In genomic region chr2:38634684-38635083, GRCh38 we compare ENCODE assay signal across 11 cellular contexts. TPM values are rescaled to one million over a fixed set of nuclear protein-coding genes. Genes with fewer than 3 reads are reported as not detected.
DNase-seq lines count a peak whose midpoint lies in the region; ATAC-seq and TF ChIP-seq lines count a peak whose summit lies in the region.
"Had no signal": no experiment of that assay in that cellular context is flagged by ENCODE, and none has a peak within 500 bp of the region (broad histone marks: within the 10 kb centered on the region; RNA-seq: fewer than 3 reads in every experiment).

No MANE protein-coding gene starts in this region.

- no peaks in the 10 kb centered on the region for H3K36me3 Mint-ChIP-seq in activated T-helper 17 cell treated with anti-CD3 and anti-CD28 coated beads, Interleukin-2, amount 50 U/mL, for 72 hours (ENCODE audit: low read depth)
- peaks cover 5% of the 10 kb centered on the region for H3K36me3 Mint-ChIP-seq in WTC11

- intact Hi-C loops in PC-9 (cut with micrococcal nuclease; ENCODE audit: unreplicated experiment), result no loop called here

- H3K4me1 ChIP-seq in PC-9 (replicated peaks; ENCODE audit: insufficient read depth), result peaks cover 8% of the 10 kb centered on the region

- H3K4me2 ChIP-seq in PC-9, result no peak overlapping the region

- no peak for TF ChIP-seq CTCF in PC-9 (conservative IDR thresholded peaks at IDR 0.05)
- TF ChIP-seq CTCF in WTC11 (IDR thresholded peaks at IDR 0.05), result no peak

- H3K4me3 ChIP-seq in PC-9, result no peak overlapping the region
- H3K4me3 ChIP-seq: lower lobe of right lung had no signal

- H3K27ac ChIP-seq in PC-9, result no peak overlapping the region
- H3K27ac ChIP-seq: lower lobe of right lung had no signal

- H3K4me3 Mint-ChIP-seq in activated T-helper 17 cell treated with anti-CD3 and anti-CD28 coated beads, Interleukin-2, amount 50 U/mL, for 72 hours, result no peak overlapping the region
- no peak overlapping the region for H3K4me3 Mint-ChIP-seq in WTC11
- H3K4me3 Mint-ChIP-seq: endodermal cell had no signal

- H2AFZ ChIP-seq in PC-9, result no peak overlapping the region

- H3K27me3 ChIP-seq in PC-9 (ENCODE audit: insufficient read depth, low read depth), result no peaks in the 10 kb centered on the region

- POLR2A ChIA-PET in PC-9 (lab: Charles Lee; ENCODE audit: unreplicated experiment), result no interaction called here
- POLR2A ChIA-PET in WTC11 (lab: Charles Lee), result interaction anchor here (0.6 kb wide), 1 partner anchor 100 kb away, joined by 6 read pairs; no protein-coding TSS in a partner anchor

- H4K20me1 ChIP-seq in PC-9 (ENCODE audit: insufficient read depth), result no peaks in the 10 kb centered on the region

- no peaks in the 10 kb centered on the region; the same call in 1 of the 2 replicates for H3K9me2 ChIP-seq in PC-9 (ENCODE audit: insufficient read depth)

- no peaks in the 10 kb centered on the region for H3K9me3 Mint-ChIP-seq in activated T-helper 17 cell treated with anti-CD3 and anti-CD28 coated beads, Interleukin-2, amount 50 U/mL, for 72 hours
- H3K9me3 Mint-ChIP-seq in WTC11, result peaks cover 17% of the 10 kb centered on the region

- peaks cover 17% of the 10 kb centered on the region for H3K4me1 Mint-ChIP-seq in activated T-helper 17 cell treated with anti-CD3 and anti-CD28 coated beads, Interleukin-2, amount 50 U/mL, for 72 hours
- H3K4me1 Mint-ChIP-seq in WTC11, result peaks cover 5% of the 10 kb centered on the region
- H3K4me1 Mint-ChIP-seq: endodermal cell had no signal

- H3K27ac Mint-ChIP-seq in activated T-helper 17 cell treated with anti-CD3 and anti-CD28 coated beads, Interleukin-2, amount 50 U/mL, for 72 hours, result no peak overlapping the region
- H3K27ac Mint-ChIP-seq in WTC11, result no peak overlapping the region
- H3K27ac Mint-ChIP-seq: endodermal cell had no signal

- no peaks in the 10 kb centered on the region for H3K27me3 Mint-ChIP-seq in activated T-helper 17 cell treated with anti-CD3 and anti-CD28 coated beads, Interleukin-2, amount 50 U/mL, for 72 hours
- no peaks in the 10 kb centered on the region; the same call in 1 of the 2 replicates for H3K27me3 Mint-ChIP-seq in WTC11 (ENCODE audit: low read depth)

- H3K36me3 ChIP-seq in PC-9 (ENCODE audit: low read depth), result no peaks in the 10 kb centered on the region
- H3K36me3 ChIP-seq: lower lobe of right lung had no signal

- no peaks in the 10 kb centered on the region for H3K79me2 ChIP-seq in PC-9 (ENCODE audit: low read depth)

- H3K9me3 ChIP-seq in PC-9 (ENCODE audit: insufficient read depth, low read depth), result no peaks in the 10 kb centered on the region
- H3K9me3 ChIP-seq: lower lobe of right lung had no signal

- DNase-seq in PC-9, result no peak
- DNase-seq in WTC11 (ENCODE audit: low spot score), result no peak
- DNase-seq in H4 (ENCODE audit: low spot score), result no peak
- no peak for DNase-seq in NCI-H69 (lab: John Stamatoyannopoulos, UW)
- DNase-seq: endodermal cell, lower lobe of right lung, NCI-H2029 had no signal

- H3F3A ChIP-seq in PC-9 (ENCODE audit: insufficient read depth, low read depth), result no peaks in the 10 kb centered on the region

- CTCF ChIA-PET in PC-9 (lab: Charles Lee), result no interaction called here
- CTCF ChIA-PET in WTC11 (lab: Charles Lee), result no interaction called here

- BruUV-seq in PC-9 (replicated peaks; lab: Mats Ljungman, UMichigan), result no TSS peak

- peak; percentile 94 for ATAC-seq in GM18511 (IDR thresholded peaks at IDR 0.05; ENCODE audit: unreplicated experiment)
- peak; percentile 81 for ATAC-seq in GM21717 (IDR thresholded peaks at IDR 0.05; ENCODE audit: unreplicated experiment)
- peak; percentile 77 for ATAC-seq in HG03521 (IDR thresholded peaks at IDR 0.05; ENCODE audit: unreplicated experiment)
- ATAC-seq in activated T-helper 17 cell treated with anti-CD3 and anti-CD28 coated beads, Interleukin-2, amount 50 U/mL, for 72 hours (replicated peaks), result peak; percentile 48
- ATAC-seq in WTC11, result no peak

TF ChIP-seq in WTC11, 78 proteins besides CTCF, POLR2A, EP300 and RAD21:
- TF ChIP-seq, protein P1, sequence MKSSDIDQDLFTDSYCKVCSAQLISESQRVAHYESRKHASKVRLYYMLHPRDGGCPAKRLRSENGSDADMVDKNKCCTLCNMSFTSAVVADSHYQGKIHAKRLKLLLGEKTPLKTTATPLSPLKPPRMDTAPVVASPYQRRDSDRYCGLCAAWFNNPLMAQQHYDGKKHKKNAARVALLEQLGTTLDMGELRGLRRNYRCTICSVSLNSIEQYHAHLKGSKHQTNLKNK (CRISPR knock-in tag; IDR thresholded peaks at IDR 0.05), result no peak
- TF ChIP-seq, protein P2, sequence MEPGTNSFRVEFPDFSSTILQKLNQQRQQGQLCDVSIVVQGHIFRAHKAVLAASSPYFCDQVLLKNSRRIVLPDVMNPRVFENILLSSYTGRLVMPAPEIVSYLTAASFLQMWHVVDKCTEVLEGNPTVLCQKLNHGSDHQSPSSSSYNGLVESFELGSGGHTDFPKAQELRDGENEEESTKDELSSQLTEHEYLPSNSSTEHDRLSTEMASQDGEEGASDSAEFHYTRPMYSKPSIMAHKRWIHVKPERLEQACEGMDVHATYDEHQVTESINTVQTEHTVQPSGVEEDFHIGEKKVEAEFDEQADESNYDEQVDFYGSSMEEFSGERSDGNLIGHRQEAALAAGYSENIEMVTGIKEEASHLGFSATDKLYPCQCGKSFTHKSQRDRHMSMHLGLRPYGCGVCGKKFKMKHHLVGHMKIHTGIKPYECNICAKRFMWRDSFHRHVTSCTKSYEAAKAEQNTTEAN (CRISPR knock-in tag; IDR thresholded peaks at IDR 0.05), result no peak
- TF ChIP-seq ZNF317 (CRISPR knock-in tag; IDR thresholded peaks at IDR 0.05; ENCODE audit: borderline replicate concordance, low read depth), result no peak
- TF ChIP-seq RORB (CRISPR knock-in tag; IDR thresholded peaks at IDR 0.05), result no peak
- no peak for TF ChIP-seq TEAD4 (CRISPR knock-in tag; IDR thresholded peaks at IDR 0.05)
- no peak for TF ChIP-seq FOXJ3 (CRISPR knock-in tag; IDR thresholded peaks at IDR 0.05; ENCODE audit: borderline replicate concordance)
- no peak for TF ChIP-seq NR1H2 (CRISPR knock-in tag; IDR thresholded peaks at IDR 0.05)
- TF ChIP-seq PRRX2 (CRISPR knock-in tag; IDR thresholded peaks at IDR 0.05), result no peak
- no peak for TF ChIP-seq SMAD3 (CRISPR knock-in tag; IDR thresholded peaks at IDR 0.05; ENCODE audit: borderline replicate concordance)
- no peak for TF ChIP-seq HMGXB4 (CRISPR knock-in tag; IDR thresholded peaks at IDR 0.05)

RNA-seq across cellular contexts. Expression of gene GALM, which starts 31.2 kb away (rescaled TPM):
- total RNA-seq in activated T-helper 17 cell treated with anti-CD3 and anti-CD28 coated beads, Interleukin-2, amount 50 U/mL, for 72 hours, result 100 to 1,000 TPM in 1 of 2 donors, 10 to 100 TPM in 1; 85.2 to 123 TPM
- total RNA-seq in PC-9 (2021) (26.3 and 27.7 TPM in 2 replicates), WTC11 (2021) (11.2 to 13.5 TPM (median 12.3 TPM) in 3 replicates)
- total RNA-seq in H4 (2014; rRNA removed; shearing (Covaris generic)), result not detected in 2 replicates

RNA-seq across cellular contexts. Expression of gene HNRNPLL, which starts 32.0 kb away (rescaled TPM):
- 100 to 1,000 TPM in 1 of 2 donors, 10 to 100 TPM in 1; 84.9 to 122 TPM for total RNA-seq in activated T-helper 17 cell treated with anti-CD3 and anti-CD28 coated beads, Interleukin-2, amount 50 U/mL, for 72 hours
- total RNA-seq in PC-9 (2021) (38.1 and 39.5 TPM in 2 replicates), WTC11 (2021) (63.1 to 66.4 TPM (median 65.3 TPM) in 3 replicates)
- 32.9 and 42.3 TPM in 2 replicates for total RNA-seq in H4 (2014; rRNA removed; shearing (Covaris generic))

Comparison
In these comparisons a context has a peak if more than half of its experiments do, and no peak if none do; other contexts are left out.
1. RNA of gene GALM, which starts 31.2 kb away (total RNA-seq): 85.2 to 123 TPM in activated T-helper 17 cell treated with anti-CD3 and anti-CD28 coated beads, Interleukin-2, amount 50 U/mL, for 72 hours, 26.3 to 27.7 TPM in PC-9 and 11.2 to 13.5 TPM in WTC11; not detected in H4; every median in the first group is over 10 times any median in the second.